ENCODE assay signal across 30 cellular contexts in the genomic region with DNA sequence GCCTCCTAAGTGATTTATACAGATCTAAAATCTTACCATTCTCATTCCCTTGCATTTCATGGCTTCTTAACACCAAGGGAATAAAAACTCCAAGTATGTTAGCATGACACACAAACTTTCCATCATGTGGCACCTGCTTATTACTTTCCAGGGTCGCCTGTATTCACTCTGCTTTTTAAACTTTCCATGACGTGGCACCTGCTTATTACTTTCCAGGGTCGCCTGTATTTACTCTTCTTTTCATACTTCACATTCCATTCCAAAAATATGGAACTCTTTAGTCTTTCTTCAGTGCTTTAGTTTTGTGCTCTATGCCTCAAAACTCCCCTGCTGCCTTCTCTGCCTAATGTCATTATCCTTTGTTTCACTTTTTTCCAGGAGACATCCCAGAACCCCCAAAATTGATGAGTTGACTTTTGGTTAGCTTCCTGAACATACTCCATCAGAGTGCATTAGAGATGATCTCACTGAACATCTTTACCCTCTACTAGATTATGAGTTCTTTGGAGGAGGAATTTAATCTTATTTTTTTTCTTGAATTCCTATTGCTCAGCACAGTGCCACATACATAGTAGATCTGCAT. TPM values are rescaled to one million over a fixed set of nuclear protein-coding genes. Genes with fewer than 3 reads are reported as not detected.
DNase-seq lines count a peak whose midpoint lies in the region; ATAC-seq, FAIRE-seq and TF ChIP-seq lines count a peak whose summit lies in the region.
"Had no signal": no experiment of that assay in that cellular context is flagged by ENCODE, and none has a peak within 500 bp of the region (broad histone marks: within the 10 kb centered on the region; RNA-seq: fewer than 3 reads in every experiment).

No MANE protein-coding gene starts in this region.

- TF ChIP-seq RAD21 in K562 (CRISPR knock-in tag; conservative IDR thresholded peaks at IDR 0.05 in 1 of 2, IDR thresholded peaks at IDR 0.05 in 1 of 2): no peak

- no peaks in the 10 kb centered on the region for H3K9me1 ChIP-seq in K562 (ENCODE audit: control insufficient read depth, insufficient read depth, low read length)

- H2AFZ ChIP-seq in K562 (ENCODE audit: low read depth, low read length): no peak overlapping the region

- CTCF ChIA-PET in K562 (lab: Yijun Ruan, JAX; ENCODE audit: low intra/inter-chr PET ratio): no interaction called here

- no peak for TF ChIP-seq EP300 in K562 (IDR thresholded peaks at IDR 0.05; ENCODE audit: low read length)
- TF ChIP-seq EP300 in gastroesophageal sphincter (IDR thresholded peaks at IDR 0.05): no peak

- H3K36me3 ChIP-seq in HAP-1 (replicated peaks) (peaks cover 29% of the 10 kb centered on the region), K562 (ENCODE audit: control insufficient read depth, insufficient read depth, low read length) (peaks cover 73% of the 10 kb centered on the region), gastroesophageal sphincter (peaks cover 0 to 41% of the 10 kb centered on the region in 2 donors)

- no peak overlapping the region for H3K4me2 ChIP-seq in K562 (ENCODE audit: insufficient read depth, low read length)
- H3K4me2 ChIP-seq: BLaER1 treated with 17β-estradiol and CSF1 and Interleukin-3, amounts not matched to agents 10 nM and 100 nM; KMS-11 had no signal

- no peaks in the 10 kb centered on the region for H4K20me1 ChIP-seq in K562 (replicated peaks; ENCODE audit: control insufficient read depth, insufficient read depth, low read length)

- intact Hi-C loops in K562 (cut with micrococcal nuclease) (loop anchor here (10.0 kb wide), 1 partner anchor 103 kb away; the partner anchor contains the start of gene PIAS1), sciatic nerve (cut with DNase I) (loop anchor here (5.0 kb wide), 1 partner anchor 296 kb away; no protein-coding TSS in a partner anchor)

- no peak for ATAC-seq in K562
- ATAC-seq in gastroesophageal sphincter: peak; percentile 86
- peak; percentile 43 for ATAC-seq in sciatic nerve
- no peak for ATAC-seq in GM21528 (IDR thresholded peaks at IDR 0.05; ENCODE audit: low FRiP score, unreplicated experiment)
- ATAC-seq: activated CD8-positive, alpha-beta T cell treated with anti-CD3 and anti-CD28 coated beads for 36 hours; activated T-helper 17 cell treated with anti-CD3 and anti-CD28 coated beads, Interleukin-2, amount 50 U/mL, for 72 hours; foreskin keratinocyte; HCT116; natural killer cell; T-helper 17 cell had no signal

- TF ChIP-seq POLR2A in K562 (conservative IDR thresholded peaks at IDR 0.05) (no peak), gastroesophageal sphincter (IDR thresholded peaks at IDR 0.05) (no peak)

- H3K79me2 ChIP-seq in K562 (ENCODE audit: control insufficient read depth, insufficient read depth, low read length): no peaks in the 10 kb centered on the region

- DNase-seq in HAP-1 (ENCODE audit: low spot score in 2 of 2) (peak; percentile 50 to 78), K562 (ENCODE audit: extremely low read depth in 1 of 4, low spot score in 3 of 4) (no peak), sciatic nerve (ENCODE audit: low spot score) (no peak), AG08395 (ENCODE audit: low spot score) (no peak), middle frontal gyrus (ENCODE audit: extremely low spot score, low spot score) (no peak), cortex of kidney (lab: John Stamatoyannopoulos, UW) (no peak)
- DNase-seq: activated CD4-positive, CD25-positive, alpha-beta regulatory T cell treated with anti-CD3 and anti-CD28 coated beads, Interleukin-2, amount 50 U/mL, for 72 hours; activated CD8-positive, alpha-beta T cell treated with anti-CD3 and anti-CD28 coated beads for 36 hours; cerebellar nuclear complex; DMS53; effector CD8-positive, alpha-beta T cell; foreskin keratinocyte; GDM1; MM.1S; natural killer cell; NCI-H1417; NCI-H2081; NCI-H226; NCI-H774; spleen; T-helper 17 cell had no signal

- BruUV-seq in K562 (replicated peaks; lab: Mats Ljungman, UMichigan): no TSS peak

- no peak for FAIRE-seq in K562 (lab: Jason Lieb, UNC)
- FAIRE-seq: GM19239 had no signal

- no peak for TF ChIP-seq CTCF in K562 (IDR thresholded peaks at IDR 0.05 in 2 of 3, conservative IDR thresholded peaks at IDR 0.05 in 1 of 3; ENCODE audit: insufficient read depth in 2 of 3, low read depth in 1 of 3, low read length in 3 of 3)
- peak in 1 of 4 experiments; percentile 11 for TF ChIP-seq CTCF in gastroesophageal sphincter (IDR thresholded peaks at IDR 0.05)

- H3K27me3 ChIP-seq in HAP-1 (ENCODE audit: low read depth) (no peaks in the 10 kb centered on the region), K562 (ENCODE audit: control insufficient read depth in 2 of 2, insufficient read depth in 2 of 2, low read length in 2 of 2) (no peaks in the 10 kb centered on the region), gastroesophageal sphincter (no peaks in the 10 kb centered on the region)
- H3K27me3 ChIP-seq: BLaER1 treated with 17β-estradiol and CSF1 and Interleukin-3, amounts not matched to agents 10 nM and 100 nM; foreskin keratinocyte; SJSA1; spleen had no signal

- H3K4me1 ChIP-seq in HAP-1 (peaks cover 20% of the 10 kb centered on the region), K562 (replicated peaks in 1 of 2; ENCODE audit: control insufficient read depth in 2 of 2, insufficient read depth in 2 of 2, low read length in 2 of 2) (no peaks in the 10 kb centered on the region), gastroesophageal sphincter (peaks cover 4 to 44% (median 25%) of the 10 kb centered on the region in 3 donors)
- H3K4me1 ChIP-seq: BLaER1 treated with 17β-estradiol and CSF1 and Interleukin-3, amounts not matched to agents 10 nM and 100 nM; foreskin keratinocyte; SJSA1 had no signal

- H3K9ac ChIP-seq in K562 (ENCODE audit: insufficient read depth in 1 of 2, low read depth in 2 of 2, low read length in 2 of 2): no peak overlapping the region
- H3K9ac ChIP-seq: BLaER1 treated with 17β-estradiol and CSF1 and Interleukin-3, amounts not matched to agents 10 nM and 100 nM; KMS-11 had no signal

- in situ Hi-C loops in HAP-1 (cut with MboI; ENCODE audit: low sequenced_read_pairs): no loop called here
- in situ Hi-C loops in K562 (cut with MboI): no loop called here

- H3K27ac ChIP-seq in K562 (ENCODE audit: extremely low read depth, low read depth, low read length) (no peak overlapping the region), gastroesophageal sphincter (peak overlapping the region; percentile 64 to 90 (median 80))
- H3K27ac ChIP-seq: BLaER1 treated with 17β-estradiol and CSF1 and Interleukin-3, amounts not matched to agents 10 nM and 100 nM; epithelial cell of prostate; foreskin keratinocyte; KMS-11; SJSA1; spleen had no signal

- no peak overlapping the region for H3K4me3 ChIP-seq in HAP-1
- no peak overlapping the region for H3K4me3 ChIP-seq in K562
- H3K4me3 ChIP-seq in gastroesophageal sphincter: no peak overlapping the region
- H3K4me3 ChIP-seq: BLaER1 treated with 17β-estradiol and CSF1 and Interleukin-3, amounts not matched to agents 10 nM and 100 nM; SJSA1; spleen had no signal

- POLR2A ChIA-PET in K562 (lab: Yijun Ruan, JAX): interaction anchor here (0.5 kb wide), 1 partner anchor 69 kb away, joined by 3 read pairs; no protein-coding TSS in a partner anchor

- WGBS in K562 (ENCODE audit: insufficient coverage, low coverage, missing lambda C conversion rate): 74% methylated on average over 3 of the region's 3 CpGs
- 14 to 21% methylated on average over 3 of the region's 3 CpGs for WGBS in gastroesophageal sphincter (ENCODE audit: low coverage in 1 of 2), 2 donors

- H3K9me3 ChIP-seq in HAP-1 (no peaks in the 10 kb centered on the region), K562 (replicated peaks; ENCODE audit: control insufficient read depth, insufficient read depth, low read depth, low read length) (no peaks in the 10 kb centered on the region), gastroesophageal sphincter (no peaks in the 10 kb centered on the region)
- H3K9me3 ChIP-seq: SJSA1 had no signal

TF ChIP-seq in K562, 482 proteins besides CTCF, POLR2A, EP300 and RAD21:
- 0 out of 2 replicates have a peak, but pooled peaks have one; percentile 11 for TF ChIP-seq ZNF316 (IDR thresholded peaks at IDR 0.05)
- TF ChIP-seq ZNF583 (CRISPR knock-in tag; IDR thresholded peaks at IDR 0.05): no peak

RNA-seq across cellular contexts. Expression of gene CALML4, which starts 47.0 kb away (rescaled TPM):
- 41.4 and 49.7 TPM in 2 replicates for total RNA-seq in K562 (2011; cell fraction: chromatin; rRNA removed; ENCODE audit: low replicate concordance)
- total RNA-seq in K562 (2011; cell fraction: nucleolus; rRNA removed): 19.3 and 20.3 TPM in 2 replicates
- 29.4 and 47.2 TPM in 2 replicates for total RNA-seq in K562 (2011; cell fraction: nucleoplasm; rRNA removed)
- 7.6 and 8.7 TPM in 2 replicates for total RNA-seq in K562 (2014; rRNA removed)
- 15.5 and 19.8 TPM in 2 replicates for total RNA-seq in K562 (2014; rRNA removed; fragmentation: Illumina TruSeq; extraction: Trizol)
- total RNA-seq in K562 (2015; rRNA removed; fragmentation: Illumina TruSeq; extraction: Trizol): 16.7 and 17.4 TPM in 2 replicates
- total RNA-seq in K562 (2021): 6.3 and 6.5 TPM in 2 replicates
- 16.9 and 18.2 TPM in 2 replicates for polyA plus RNA-seq in K562 (2011; rRNA removed)
- polyA plus RNA-seq in K562 (2011; cell fraction: cytosol; rRNA removed): 2.6 and 3.5 TPM in 2 replicates
- polyA plus RNA-seq in K562 (2011; cell fraction: nucleus; rRNA removed): 11.0 and 16.7 TPM in 2 replicates
- polyA plus RNA-seq in K562 (2012): 6.4 and 11.6 TPM in 2 replicates
- polyA plus RNA-seq in K562 (2014; fragmentation: Illumina TruSeq; extraction: Trizol): 20.8 and 24.4 TPM in 2 replicates
- 1 to 10 TPM; 2.8 to 3.8 TPM for polyA plus RNA-seq in K562 (2014; fragmentation: Nextera tagmentation; extraction: Ambion mirVana)
- polyA plus RNA-seq in K562 (2014; rRNA removed): 15.6 and 30.6 TPM in 2 replicates
- 6.1 and 7.6 TPM in 2 replicates for polyA minus RNA-seq in K562 (2011; rRNA and poly(A)+ RNA removed)
- 0.73 and 1.2 TPM in 2 replicates for polyA minus RNA-seq in K562 (2011; cell fraction: cytosol; rRNA and poly(A)+ RNA removed)
- polyA minus RNA-seq in K562 (2011; cell fraction: nucleus; rRNA and poly(A)+ RNA removed): 3.6 and 6.1 TPM in 2 replicates
- total RNA-seq in gastroesophageal sphincter: 10 to 100 TPM; 16.8 to 77.8 (median 48.9) TPM
- 12.8 TPM for total RNA-seq in sciatic nerve

Comparison
In these comparisons a context has a peak if more than half of its experiments do, and no peak if none do; other contexts are left out.
1. DNase-seq: peak in HAP-1 (2 of 2); none in K562 (0 of 4), sciatic nerve (single experiment), AG08395 (single experiment), middle frontal gyrus (single experiment) and cortex of kidney (single experiment).
2. ATAC-seq: peak in gastroesophageal sphincter (single experiment) and sciatic nerve (single experiment); none in K562 (single experiment) and GM21528 (single experiment).